In genomic region chr19:14369399-14370168, GRCh38 we compare ENCODE assay signal across 8 cellular contexts.
DNase-seq lines count a peak whose midpoint lies in the region; ATAC-seq, FAIRE-seq and TF ChIP-seq lines count a peak whose summit lies in the region.

No MANE protein-coding gene starts in this region.

- ATAC-seq in GM21447 (IDR thresholded peaks at IDR 0.05; ENCODE audit: unreplicated experiment): no peak
- ATAC-seq in GM19328 (IDR thresholded peaks at IDR 0.05; ENCODE audit: unreplicated experiment): no peak
- ATAC-seq in GM18511 (IDR thresholded peaks at IDR 0.05; ENCODE audit: unreplicated experiment): no peak

- H3K27ac ChIP-seq in HL-60 (replicated peaks): peak overlapping the region; percentile 61

- no peak for FAIRE-seq in H54 (lab: Jason Lieb, UNC)

- no peak overlapping the region for H3K4me3 ChIP-seq in HL-60 (replicated peaks; ENCODE audit: insufficient read depth, low read length)
- no peak overlapping the region for H3K4me3 ChIP-seq in fibroblast of pulmonary artery (replicated peaks; ENCODE audit: low read depth, low read length)

- TF ChIP-seq CTCF in HL-60 (IDR thresholded peaks at IDR 0.05; ENCODE audit: insufficient read depth, low read length) (no peak), fibroblast of pulmonary artery (IDR thresholded peaks at IDR 0.05; ENCODE audit: low read length, missing control alignments) (no peak)

- H3K27me3 ChIP-seq in HL-60 (ENCODE audit: insufficient read depth, poor library complexity, severe bottlenecking): no peaks in the 10 kb centered on the region

- no peak for TF ChIP-seq POLR2A in H54 (IDR thresholded peaks at IDR 0.05; ENCODE audit: low read depth, low read length)

- no peak for DNase-seq in HL-60 (ENCODE audit: low read depth in 1 of 2, low spot score in 1 of 2)
- DNase-seq in activated CD8-positive, alpha-beta memory T cell treated with anti-CD3 and anti-CD28 coated beads, Interleukin-2, amount 50 U/mL, for 4 hours: peak; percentile 89
- DNase-seq in fibroblast of pulmonary artery (ENCODE audit: low read depth): peak; percentile 56
- DNase-seq in stimulated activated CD4-positive, alpha-beta T cell treated with anti-CD3 and anti-CD28 coated beads, TNF-alpha, amount 100 ng/mL, for 1 hour (ENCODE audit: low read depth in 3 of 3, low spot score in 1 of 3): peak; percentile 68 to 79 (median 79)
- no peak for DNase-seq in H54 (ENCODE audit: insufficient read length, low spot score)

Comparison
In these comparisons a context has a peak if more than half of its experiments do, and no peak if none do; other contexts are left out.
1. DNase-seq: peak in activated CD8-positive, alpha-beta memory T cell treated with anti-CD3 and anti-CD28 coated beads, Interleukin-2, amount 50 U/mL, for 4 hours (single experiment), fibroblast of pulmonary artery (single experiment) and stimulated activated CD4-positive, alpha-beta T cell treated with anti-CD3 and anti-CD28 coated beads, TNF-alpha, amount 100 ng/mL, for 1 hour (3 of 3); none in HL-60 (0 of 2) and H54 (single experiment).